ENCODE assay signal across 1 cellular context in the genomic region with DNA sequence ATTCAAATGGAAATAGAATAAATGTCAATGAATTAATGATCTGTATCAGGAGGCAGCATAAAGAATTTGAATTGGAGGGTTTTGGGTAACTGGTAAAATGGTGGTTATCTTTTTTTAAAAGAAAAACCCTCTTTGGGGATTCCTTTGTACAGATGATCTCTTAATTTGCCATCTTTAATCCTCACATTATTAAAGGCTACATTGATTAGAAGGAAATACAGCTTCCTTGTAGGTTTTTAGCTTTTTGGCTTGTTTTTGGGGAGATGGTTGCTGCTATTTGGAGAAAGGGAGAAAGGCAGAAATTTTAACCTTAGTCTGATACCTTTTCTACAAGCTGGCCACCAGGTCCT.
A peak's percentile ranks its signal among the peaks of the same experiment; 100 is the strongest.
TF ChIP-seq lines count a peak whose summit lies in the region.

No MANE protein-coding gene starts in this region.

TF ChIP-seq in GM12878, 131 proteins besides CTCF, POLR2A, EP300 and RAD21 (continued from another document):
- TF ChIP-seq PAX8 (IDR thresholded peaks at IDR 0.05) = 0 out of 2 replicates have a peak, but pooled peaks have one; percentile 55
- no peak for TF ChIP-seq ATF7 (IDR thresholded peaks at IDR 0.05; ENCODE audit: low read depth)
- TF ChIP-seq NR2C1 (IDR thresholded peaks at IDR 0.05) = no peak
- no peak for TF ChIP-seq POLR2AphosphoS2 (IDR thresholded peaks at IDR 0.05; ENCODE audit: low read depth, low read length)
- TF ChIP-seq WRNIP1 (IDR thresholded peaks at IDR 0.05; ENCODE audit: borderline replicate concordance, low read depth, low read length) = no peak
- no peak for TF ChIP-seq MEF2B (IDR thresholded peaks at IDR 0.05; ENCODE audit: partially characterized antibody, poor library complexity, severe bottlenecking)
